In genomic region chr19:6127716-6128335, GRCh38 we compare ENCODE assay signal across 1 cellular context.
TF ChIP-seq lines count a peak whose summit lies in the region.

No MANE protein-coding gene starts in this region.

TF ChIP-seq in K562, 482 proteins besides CTCF, POLR2A, EP300 and RAD21 (continued from another document):
- no peak for TF ChIP-seq NR0B1 (IDR thresholded peaks at IDR 0.05; ENCODE audit: partially characterized antibody)
- TF ChIP-seq ADNP (tag; IDR thresholded peaks at IDR 0.05) = peak; percentile 80
- TF ChIP-seq BCOR (IDR thresholded peaks at IDR 0.05) = peak; percentile 88
- TF ChIP-seq CHD4 (IDR thresholded peaks at IDR 0.05; ENCODE audit: insufficient read depth, insufficient replicate concordance, low read depth, low read length, poor library complexity, severe bottlenecking) = peak; percentile 81
- TF ChIP-seq SOX6 (IDR thresholded peaks at IDR 0.05) = no peak
- TF ChIP-seq RUNX1 (IDR thresholded peaks at IDR 0.05; ENCODE audit: low read depth) = no peak
- TF ChIP-seq KDM1A (IDR thresholded peaks at IDR 0.05) = peak; percentile 44 to 73; a peak in 3 of 4 replicates
- TF ChIP-seq, protein P1, sequence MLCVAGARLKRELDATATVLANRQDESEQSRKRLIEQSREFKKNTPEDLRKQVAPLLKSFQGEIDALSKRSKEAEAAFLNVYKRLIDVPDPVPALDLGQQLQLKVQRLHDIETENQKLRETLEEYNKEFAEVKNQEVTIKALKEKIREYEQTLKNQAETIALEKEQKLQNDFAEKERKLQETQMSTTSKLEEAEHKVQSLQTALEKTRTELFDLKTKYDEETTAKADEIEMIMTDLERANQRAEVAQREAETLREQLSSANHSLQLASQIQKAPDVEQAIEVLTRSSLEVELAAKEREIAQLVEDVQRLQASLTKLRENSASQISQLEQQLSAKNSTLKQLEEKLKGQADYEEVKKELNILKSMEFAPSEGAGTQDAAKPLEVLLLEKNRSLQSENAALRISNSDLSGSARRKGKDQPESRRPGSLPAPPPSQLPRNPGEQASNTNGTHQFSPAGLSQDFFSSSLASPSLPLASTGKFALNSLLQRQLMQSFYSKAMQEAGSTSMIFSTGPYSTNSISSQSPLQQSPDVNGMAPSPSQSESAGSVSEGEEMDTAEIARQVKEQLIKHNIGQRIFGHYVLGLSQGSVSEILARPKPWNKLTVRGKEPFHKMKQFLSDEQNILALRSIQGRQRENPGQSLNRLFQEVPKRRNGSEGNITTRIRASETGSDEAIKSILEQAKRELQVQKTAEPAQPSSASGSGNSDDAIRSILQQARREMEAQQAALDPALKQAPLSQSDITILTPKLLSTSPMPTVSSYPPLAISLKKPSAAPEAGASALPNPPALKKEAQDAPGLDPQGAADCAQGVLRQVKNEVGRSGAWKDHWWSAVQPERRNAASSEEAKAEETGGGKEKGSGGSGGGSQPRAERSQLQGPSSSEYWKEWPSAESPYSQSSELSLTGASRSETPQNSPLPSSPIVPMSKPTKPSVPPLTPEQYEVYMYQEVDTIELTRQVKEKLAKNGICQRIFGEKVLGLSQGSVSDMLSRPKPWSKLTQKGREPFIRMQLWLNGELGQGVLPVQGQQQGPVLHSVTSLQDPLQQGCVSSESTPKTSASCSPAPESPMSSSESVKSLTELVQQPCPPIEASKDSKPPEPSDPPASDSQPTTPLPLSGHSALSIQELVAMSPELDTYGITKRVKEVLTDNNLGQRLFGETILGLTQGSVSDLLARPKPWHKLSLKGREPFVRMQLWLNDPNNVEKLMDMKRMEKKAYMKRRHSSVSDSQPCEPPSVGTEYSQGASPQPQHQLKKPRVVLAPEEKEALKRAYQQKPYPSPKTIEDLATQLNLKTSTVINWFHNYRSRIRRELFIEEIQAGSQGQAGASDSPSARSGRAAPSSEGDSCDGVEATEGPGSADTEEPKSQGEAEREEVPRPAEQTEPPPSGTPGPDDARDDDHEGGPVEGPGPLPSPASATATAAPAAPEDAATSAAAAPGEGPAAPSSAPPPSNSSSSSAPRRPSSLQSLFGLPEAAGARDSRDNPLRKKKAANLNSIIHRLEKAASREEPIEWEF (CRISPR knock-in tag; IDR thresholded peaks at IDR 0.05) = no peak
